ENCODE assay signal across 17 cellular contexts in genomic region chr6:14969126-14969525, GRCh38.
DNase-seq lines count a peak whose midpoint lies in the region; ATAC-seq and TF ChIP-seq lines count a peak whose summit lies in the region.
"Had no signal": no experiment of that assay in that cellular context is flagged by ENCODE, and none has a peak within 500 bp of the region (broad histone marks: within the 10 kb centered on the region; RNA-seq: fewer than 3 reads in every experiment).

No MANE protein-coding gene starts in this region.

- H4K20me1 ChIP-seq in GM23338 (replicated peaks; ENCODE audit: insufficient read depth), result no peaks in the 10 kb centered on the region
- H4K20me1 ChIP-seq: BLaER1 treated with 17β-estradiol and CSF1 and Interleukin-3, amounts not matched to agents 10 nM and 100 nM had no signal

- no peak overlapping the region for H2AFZ ChIP-seq in GM23338

- DNase-seq in GM23338 (ENCODE audit: low spot score), result no peak
- DNase-seq in SK-N-MC (ENCODE audit: low read depth, low spot score), result no peak
- DNase-seq: AML-193; Caco-2; Calu3; CD4-positive, alpha-beta T cell; CD8-positive, alpha-beta T cell; DMS79 treated with DMSO at 0.1 percent for 48 hours; GF-D8 had no signal

- intact Hi-C loops in dendritic cell treated with granulocyte-macrophage colony-stimulating factor and Interleukin-4, amounts not matched to agents 40 ng/mL and 50 ng/mL, for 4 days (cut with micrococcal nuclease), result no loop called here

- peaks cover 17% of the 10 kb centered on the region for H3K36me3 Mint-ChIP-seq in GM23338 (ENCODE audit: low read depth)
- peaks cover 7% of the 10 kb centered on the region for H3K36me3 Mint-ChIP-seq in dendritic cell treated with granulocyte-macrophage colony-stimulating factor and Interleukin-4, amounts not matched to agents 40 ng/mL and 50 ng/mL, for 4 days (ENCODE audit: low read depth)
- H3K36me3 Mint-ChIP-seq: CD8-positive, alpha-beta T cell had no signal

- ATAC-seq in GM23338, result no peak
- ATAC-seq in GM19467 (IDR thresholded peaks at IDR 0.05; ENCODE audit: unreplicated experiment), result no peak
- no peak for ATAC-seq in GM18511 (IDR thresholded peaks at IDR 0.05; ENCODE audit: unreplicated experiment)
- ATAC-seq: A549; CD8-positive, alpha-beta T cell had no signal

- no peak overlapping the region for H3K4me3 Mint-ChIP-seq in GM23338
- H3K4me3 Mint-ChIP-seq in dendritic cell treated with granulocyte-macrophage colony-stimulating factor and Interleukin-4, amounts not matched to agents 40 ng/mL and 50 ng/mL, for 4 days, result no peak overlapping the region
- H3K4me3 Mint-ChIP-seq: B cell; CD4-positive, alpha-beta T cell; CD8-positive, alpha-beta T cell had no signal

- peaks cover 7% of the 10 kb centered on the region for H3K27me3 Mint-ChIP-seq in GM23338 (ENCODE audit: insufficient read depth, low read depth, poor library complexity)
- H3K27me3 Mint-ChIP-seq in dendritic cell treated with granulocyte-macrophage colony-stimulating factor and Interleukin-4, amounts not matched to agents 40 ng/mL and 50 ng/mL, for 4 days, result no peaks in the 10 kb centered on the region
- H3K27me3 Mint-ChIP-seq: CD4-positive, alpha-beta T cell had no signal

- H3F3A ChIP-seq in GM23338 (replicated peaks; ENCODE audit: low read depth), result 0 out of 2 replicates have a peak, but pooled peaks cover 3% of the 10 kb centered on the region

- H3K4me1 Mint-ChIP-seq in GM23338, result peaks cover 38% of the 10 kb centered on the region
- H3K4me1 Mint-ChIP-seq in dendritic cell treated with granulocyte-macrophage colony-stimulating factor and Interleukin-4, amounts not matched to agents 40 ng/mL and 50 ng/mL, for 4 days (ENCODE audit: low read depth), result peaks cover 39% of the 10 kb centered on the region
- H3K4me1 Mint-ChIP-seq: B cell had no signal

- no peak for TF ChIP-seq CTCF in GM23338 (conservative IDR thresholded peaks at IDR 0.05; ENCODE audit: low read depth in 2 of 2)

- peaks cover 49% of the 10 kb centered on the region for H3K4me1 ChIP-seq in GM23338 (ENCODE audit: insufficient read depth)
- H3K4me1 ChIP-seq: A549, Caco-2 had no signal

- no peak overlapping the region for H3K9ac ChIP-seq in SK-N-MC (ENCODE audit: insufficient read length)
- H3K9ac ChIP-seq: BLaER1 treated with 17β-estradiol and CSF1 and Interleukin-3, amounts not matched to agents 10 nM and 100 nM had no signal

- H3K27me3 ChIP-seq in GM23338 (ENCODE audit: insufficient read depth), result no peaks in the 10 kb centered on the region
- H3K27me3 ChIP-seq: BLaER1 treated with 17β-estradiol and CSF1 and Interleukin-3, amounts not matched to agents 10 nM and 100 nM had no signal

- peaks cover 11% of the 10 kb centered on the region; the same call in 2 of the 3 replicates for H3K9me3 Mint-ChIP-seq in GM23338
- H3K9me3 Mint-ChIP-seq in dendritic cell treated with granulocyte-macrophage colony-stimulating factor and Interleukin-4, amounts not matched to agents 40 ng/mL and 50 ng/mL, for 4 days, result peaks cover 9% of the 10 kb centered on the region
- H3K9me3 Mint-ChIP-seq: CD4-positive, alpha-beta T cell had no signal

- H3K9me2 ChIP-seq in GM23338 (ENCODE audit: insufficient read depth), result no peaks in the 10 kb centered on the region

- H3K27ac Mint-ChIP-seq in GM23338, result no peak overlapping the region
- H3K27ac Mint-ChIP-seq in dendritic cell treated with granulocyte-macrophage colony-stimulating factor and Interleukin-4, amounts not matched to agents 40 ng/mL and 50 ng/mL, for 4 days, result peak overlapping the region; percentile 9
- H3K27ac Mint-ChIP-seq: B cell; CD4-positive, alpha-beta T cell; CD8-positive, alpha-beta T cell had no signal

- no peaks in the 10 kb centered on the region for H3K9me3 ChIP-seq in SK-N-MC (ENCODE audit: low read depth, low read length)
- H3K9me3 ChIP-seq: A549, Caco-2 had no signal

- H3K36me3 ChIP-seq in GM23338 (ENCODE audit: insufficient read depth), result 0 out of 2 replicates have a peak, but pooled peaks cover 4% of the 10 kb centered on the region
- no peaks in the 10 kb centered on the region for H3K36me3 ChIP-seq in SK-N-MC (ENCODE audit: insufficient read depth, low read length)
- H3K36me3 ChIP-seq: BLaER1 treated with 17β-estradiol and CSF1 and Interleukin-3, amounts not matched to agents 10 nM and 100 nM had no signal

- H3K4me3 ChIP-seq in GM23338, result no peak overlapping the region
- H3K4me3 ChIP-seq in SK-N-MC, result no peak overlapping the region
- H3K4me3 ChIP-seq: A549; BLaER1 treated with 17β-estradiol and CSF1 and Interleukin-3, amounts not matched to agents 10 nM and 100 nM had no signal

- no peak overlapping the region for H3K4me2 ChIP-seq in GM23338
- H3K4me2 ChIP-seq: A549; BLaER1 treated with 17β-estradiol and CSF1 and Interleukin-3, amounts not matched to agents 10 nM and 100 nM had no signal

- H3K27ac ChIP-seq in GM23338 (ENCODE audit: low read depth) (0 out of 2 replicates have a peak overlapping the region, but pooled peaks have one; percentile 2), SK-N-MC (peak overlapping the region; percentile 65)
- H3K27ac ChIP-seq: 22Rv1; A549; BLaER1 treated with 17β-estradiol and CSF1 and Interleukin-3, amounts not matched to agents 10 nM and 100 nM; C4-2B had no signal

- peaks cover 4% of the 10 kb centered on the region for H3K79me2 ChIP-seq in GM23338 (replicated peaks; ENCODE audit: insufficient read depth)

TF ChIP-seq in GM23338, 12 proteins besides CTCF, POLR2A, EP300 and RAD21 (continues in another document):
- TF ChIP-seq ZNF114 (CRISPR knock-in tag; IDR thresholded peaks at IDR 0.05), result no peak
- TF ChIP-seq REST (IDR thresholded peaks at IDR 0.05; ENCODE audit: unreplicated experiment), result no peak
